Comparison of ENCODE assay signal across 8 cellular contexts in the genomic region with DNA sequence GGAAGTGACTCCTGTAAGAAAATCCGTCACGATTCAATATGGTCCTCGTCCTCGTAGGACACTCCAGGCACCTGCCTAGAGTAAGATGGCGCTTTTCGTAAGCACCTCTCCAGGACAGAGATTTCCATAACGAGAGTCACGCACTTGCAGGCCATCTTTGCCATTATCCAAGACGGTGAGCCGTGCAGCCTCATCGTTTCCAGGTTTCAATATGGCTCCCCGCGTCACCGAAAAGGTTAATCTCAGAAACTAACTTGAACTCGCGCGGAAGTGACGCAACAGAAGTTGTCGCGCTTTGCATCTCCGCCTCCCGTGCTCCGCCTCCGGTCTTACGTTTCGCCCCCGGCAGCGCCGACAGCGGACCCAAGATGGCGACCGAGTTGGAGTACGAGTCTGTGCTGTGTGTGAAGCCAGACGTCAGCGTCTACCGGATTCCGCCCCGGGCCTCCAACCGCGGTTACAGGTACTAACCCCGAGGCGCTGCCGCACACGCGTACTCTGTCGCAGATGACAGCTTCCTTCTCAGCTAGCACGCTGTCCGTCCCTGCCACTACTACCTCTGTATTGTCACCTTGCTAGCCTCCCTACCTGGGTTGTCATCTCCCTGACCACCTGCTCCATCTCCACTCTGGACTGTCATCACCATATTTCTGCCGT. TPM values are rescaled to one million over a fixed set of nuclear protein-coding genes. Genes with fewer than 3 reads are reported as not detected.
DNase-seq lines count a peak whose midpoint lies in the region; ATAC-seq, FAIRE-seq and TF ChIP-seq lines count a peak whose summit lies in the region.

A gene (plus strand): TSS at position 354 of the 657 bp plus-strand sequence. CDS start 15 bp downstream, at position 369.

- WGBS in hepatocyte (ENCODE audit: low lambda C conversion rate, missing lambda C conversion rate) = under 1% methylated on average over 49 of the region's 49 CpGs

- H3K27me3 ChIP-seq in hepatocyte = no peaks in the 10 kb centered on the region

- TF ChIP-seq CTCF in hepatocyte (IDR thresholded peaks at IDR 0.05; ENCODE audit: poor library complexity) = no peak

- H3K4me1 ChIP-seq in hepatocyte (ENCODE audit: insufficient read depth) = peaks cover 13% of the 10 kb centered on the region

- FAIRE-seq in GM18507 (lab: Jason Lieb, UNC) = peak; percentile 99

- H3K4me3 ChIP-seq in hepatocyte = peak within 1 kb of the TSS; percentile 66

- H4K20me1 ChIP-seq in hepatocyte (ENCODE audit: insufficient read depth, poor library complexity, severe bottlenecking) = peaks cover 3% of the 10 kb centered on the region

- DNase-seq in GM18507 (ENCODE audit: extremely low spot score, insufficient read length, low read depth) (peak; percentile 77), NCI-H2029 treated with DMSO at 0.1 percent for 48 hours (lab: John Stamatoyannopoulos, UW) (peak; percentile 74), T1000 (lab: John Stamatoyannopoulos, UW) (peak; percentile 86), astrocyte of the hippocampus (ENCODE audit: low read depth, low spot score) (peak; percentile 98), hepatocyte (ENCODE audit: low spot score) (peak; percentile 98), renal cortical epithelial cell (ENCODE audit: low read depth) (peak; percentile 93), OCI-M2 (lab: John Stamatoyannopoulos, UW; ENCODE audit: unreplicated experiment) (no peak)

- peak; percentile 91 for ATAC-seq in HG02981 (IDR thresholded peaks at IDR 0.05; ENCODE audit: unreplicated experiment)

- H3K4me2 ChIP-seq in hepatocyte = peak within 1 kb of the TSS; percentile 85

- peaks cover 44% of the 10 kb centered on the region for H3K79me2 ChIP-seq in hepatocyte

- peak within 1 kb of the TSS; percentile 96 for H3K27ac ChIP-seq in hepatocyte

- H3K9me2 ChIP-seq in hepatocyte (replicated peaks; ENCODE audit: insufficient read depth) = no peaks in the 10 kb centered on the region

- H3K9me3 ChIP-seq in hepatocyte (ENCODE audit: low read depth) = no peaks in the 10 kb centered on the region

- peak within 1 kb of the TSS; percentile 84 for H2AFZ ChIP-seq in hepatocyte

- no peaks in the 10 kb centered on the region for H3K36me3 ChIP-seq in hepatocyte (replicated peaks; ENCODE audit: insufficient read depth, low read depth)

RNA-seq across cellular contexts. Expression of the gene that starts here (rescaled TPM):
- total RNA-seq in hepatocyte (32.6 and 36.8 TPM in 2 replicates), renal cortical epithelial cell (41.6 and 44.6 TPM in 2 replicates)
- 24.0 and 24.1 TPM in 2 replicates for polyA plus RNA-seq in hepatocyte
